28 cellular contexts compared by ENCODE assay signal in the genomic region with DNA sequence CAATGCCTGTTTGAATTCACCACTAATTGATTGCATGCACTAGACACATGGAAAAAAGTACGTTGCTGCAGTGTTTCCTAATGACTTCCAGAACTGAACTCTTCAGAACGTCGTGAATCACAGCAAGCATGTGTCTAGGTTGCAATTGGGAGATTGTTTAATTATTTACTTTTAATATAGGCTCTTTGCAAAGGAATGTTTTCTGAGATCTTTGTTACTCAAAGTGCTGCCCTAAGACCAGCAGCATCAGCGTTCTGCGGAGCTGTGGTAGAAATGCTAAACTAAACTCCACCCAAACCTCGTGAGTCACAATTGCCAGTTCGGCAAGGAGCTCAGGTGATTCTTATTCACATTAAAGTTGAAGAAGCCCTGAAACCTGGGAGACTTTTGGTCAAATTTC. TPM values are rescaled to one million over a fixed set of nuclear protein-coding genes. Genes with fewer than 3 reads are reported as not detected.
DNase-seq lines count a peak whose midpoint lies in the region; FAIRE-seq and TF ChIP-seq lines count a peak whose summit lies in the region.
"Had no signal": no experiment of that assay in that cellular context is flagged by ENCODE, and none has a peak within 500 bp of the region (broad histone marks: within the 10 kb centered on the region; RNA-seq: fewer than 3 reads in every experiment).

No MANE protein-coding gene starts in this region.

- H2BK5ac ChIP-seq in trophoblast cell (ENCODE audit: low read depth, low read length, poor library complexity): no peak overlapping the region

- no peak overlapping the region for H3K4me2 ChIP-seq in trophoblast cell (ENCODE audit: low read length)

- no peak overlapping the region for H4K8ac ChIP-seq in trophoblast cell (ENCODE audit: low read depth, low read length)

- no TSS peak for BruUV-seq in Calu3 (replicated peaks; lab: Mats Ljungman, UMichigan)

- no peaks in the 10 kb centered on the region for H3K4me1 ChIP-seq in trophoblast cell (ENCODE audit: control insufficient read depth in 1 of 2, insufficient read depth in 2 of 2, low read length in 2 of 2)
- H3K4me1 ChIP-seq: foreskin keratinocyte had no signal

- no peak for TF ChIP-seq CTCF in Calu3 (IDR thresholded peaks at IDR 0.05; ENCODE audit: unreplicated experiment)

- H4K91ac ChIP-seq in trophoblast cell (ENCODE audit: low read depth, low read length): no peak overlapping the region

- H3K4me3 ChIP-seq in trophoblast cell (ENCODE audit: low read depth, low read length): no peak overlapping the region

- peaks cover 5% of the 10 kb centered on the region for H3K36me3 Mint-ChIP-seq in Calu3 (ENCODE audit: insufficient read depth, unreplicated experiment)
- H3K36me3 Mint-ChIP-seq: activated CD8-positive, alpha-beta memory T cell treated with anti-CD3 and anti-CD28 coated beads, Interleukin-2, amount 10 ng/mL, durations not matched to agents 7 days and 5 days; activated naive CD4-positive, alpha-beta T cell treated with anti-CD3 and anti-CD28 coated beads, Interleukin-2, amount 50 U/mL, for 24 hours; memory B cell; naive B cell had no signal

- WGBS in trophoblast cell (ENCODE audit: extremely low coverage, insufficient coverage, insufficient read length): no CpG with 5 or more reads among the region's 7 CpGs

- intact Hi-C loops in Calu3 (cut with micrococcal nuclease; ENCODE audit: unreplicated experiment): loop anchor here (2.0 to 5.0 kb wide), 2 partner anchors 89 to 220 kb away; no protein-coding TSS in a partner anchor

- no peaks in the 10 kb centered on the region for H3K79me1 ChIP-seq in trophoblast cell (ENCODE audit: low read length)

- H2AK5ac ChIP-seq in trophoblast cell (ENCODE audit: low read length): no peak overlapping the region

- H2BK120ac ChIP-seq in trophoblast cell (ENCODE audit: insufficient read depth, low read length, poor library complexity): no peak overlapping the region

- H3K27me3 ChIP-seq in trophoblast cell (ENCODE audit: insufficient read depth, low read length): no peaks in the 10 kb centered on the region

- H3K4me3 Mint-ChIP-seq in Calu3 (ENCODE audit: low read depth, unreplicated experiment): peak overlapping the region; percentile 8
- H3K4me3 Mint-ChIP-seq: activated CD4-positive, alpha-beta T cell treated with anti-CD3 and anti-CD28 coated beads, Interleukin-2, amount 10 ng/mL, durations not matched to agents 24 days and 14 days; activated CD8-positive, alpha-beta memory T cell treated with anti-CD3 and anti-CD28 coated beads, Interleukin-2, amount 10 ng/mL, durations not matched to agents 7 days and 5 days; activated naive CD4-positive, alpha-beta T cell treated with anti-CD3 and anti-CD28 coated beads, Interleukin-2, amount 50 U/mL, for 24 hours; activated T-helper 1 cell treated with anti-CD3 and anti-CD28 coated beads, Interleukin-12 subunit alpha, Interleukin-12 subunit beta, Interleukin-2, Interleukin-4 antibody, amounts not matched to agents 30 ng/mL and 10 ng/mL and 1 ng/mL, durations not matched to agents 14 hours and 24 hours and 36 hours; memory B cell had no signal

- CTCF ChIA-PET in Calu3 (lab: Charles Lee): interaction anchor here (0.7 to 1.5 kb wide), 3 partner anchors 10 to 223 kb away, joined by 3 to 8 read pairs (median 3); no protein-coding TSS in a partner anchor

- H3K27ac ChIP-seq in trophoblast cell (ENCODE audit: low read depth, low read length) (no peak overlapping the region), caudate nucleus (ENCODE audit: low read depth, low read length) (no peak overlapping the region)
- H3K27ac ChIP-seq: foreskin keratinocyte had no signal

- H3K4ac ChIP-seq in trophoblast cell (ENCODE audit: low read depth, low read length): no peak overlapping the region

- no peak overlapping the region for H3K9ac ChIP-seq in trophoblast cell (ENCODE audit: low read length)

- peaks cover 45% of the 10 kb centered on the region for H3K4me1 Mint-ChIP-seq in Calu3 (ENCODE audit: low read depth, unreplicated experiment)
- H3K4me1 Mint-ChIP-seq: activated CD4-positive, alpha-beta T cell treated with anti-CD3 and anti-CD28 coated beads, Interleukin-2, amount 10 ng/mL, durations not matched to agents 24 days and 14 days; activated naive CD4-positive, alpha-beta T cell treated with anti-CD3 and anti-CD28 coated beads, Interleukin-2, amount 50 U/mL, for 24 hours; naive B cell had no signal

- H3K14ac ChIP-seq in trophoblast cell (ENCODE audit: low read length): no peak overlapping the region

- peak overlapping the region; percentile 83 for H3K27ac Mint-ChIP-seq in Calu3 (ENCODE audit: unreplicated experiment)
- H3K27ac Mint-ChIP-seq: activated CD4-positive, alpha-beta T cell treated with anti-CD3 and anti-CD28 coated beads, Interleukin-2, amount 10 ng/mL, durations not matched to agents 24 days and 14 days; activated CD8-positive, alpha-beta memory T cell treated with anti-CD3 and anti-CD28 coated beads, Interleukin-2, amount 10 ng/mL, durations not matched to agents 7 days and 5 days; activated naive CD4-positive, alpha-beta T cell treated with anti-CD3 and anti-CD28 coated beads, Interleukin-2, amount 50 U/mL, for 24 hours; activated T-helper 1 cell treated with anti-CD3 and anti-CD28 coated beads, Interleukin-12 subunit alpha, Interleukin-12 subunit beta, Interleukin-2, Interleukin-4 antibody, amounts not matched to agents 30 ng/mL and 10 ng/mL and 1 ng/mL, durations not matched to agents 14 hours and 24 hours and 36 hours; memory B cell; naive B cell had no signal

- H3K9me3 ChIP-seq in trophoblast cell (ENCODE audit: insufficient read depth, low read depth, low read length): no peaks in the 10 kb centered on the region

- H2BK12ac ChIP-seq in trophoblast cell (ENCODE audit: low read length): no peak overlapping the region

- no peaks in the 10 kb centered on the region for H3K27me3 Mint-ChIP-seq in Calu3 (ENCODE audit: unreplicated experiment)

- H3K79me2 ChIP-seq in trophoblast cell (ENCODE audit: control insufficient read depth, insufficient read depth, low read length, poor library complexity): no peaks in the 10 kb centered on the region

- H3K18ac ChIP-seq in trophoblast cell (ENCODE audit: low read length): no peak overlapping the region

- no peak overlapping the region for H2AFZ ChIP-seq in trophoblast cell (ENCODE audit: insufficient read depth, low read length, poor library complexity)

- no peak overlapping the region for H3K23ac ChIP-seq in trophoblast cell (ENCODE audit: low read length)

- H3K36me3 ChIP-seq in trophoblast cell (ENCODE audit: control insufficient read depth in 1 of 2, insufficient read depth in 2 of 2, low read length in 2 of 2): no peaks in the 10 kb centered on the region

- H4K12ac ChIP-seq in trophoblast cell (ENCODE audit: low read depth, low read length): no peak overlapping the region

- H3K9me3 Mint-ChIP-seq in Calu3 (ENCODE audit: low read depth, unreplicated experiment): peaks cover 3% of the 10 kb centered on the region
- H3K9me3 Mint-ChIP-seq: activated CD4-positive, alpha-beta T cell treated with anti-CD3 and anti-CD28 coated beads, Interleukin-2, amount 10 ng/mL, durations not matched to agents 24 days and 14 days; activated naive CD4-positive, alpha-beta T cell treated with anti-CD3 and anti-CD28 coated beads, Interleukin-2, amount 50 U/mL, for 24 hours; activated T-helper 1 cell treated with anti-CD3 and anti-CD28 coated beads, Interleukin-12 subunit alpha, Interleukin-12 subunit beta, Interleukin-2, Interleukin-4 antibody, amounts not matched to agents 30 ng/mL and 10 ng/mL and 1 ng/mL, durations not matched to agents 14 hours and 24 hours and 36 hours had no signal

- peak; percentile 89 for FAIRE-seq in RCC 7860 (lab: Jason Lieb, UNC)
- FAIRE-seq: colon had no signal

- DNase-seq in Calu3: peak; percentile 64
- DNase-seq in RCC 7860 (ENCODE audit: low spot score): peak; percentile 65
- DNase-seq in fibroblast of peridontal ligament (ENCODE audit: extremely low read depth): peak; percentile 50
- peak; percentile 48 to 73 for DNase-seq in trophoblast cell
- no peak for DNase-seq in SIG-M5 treated with dmso at 0.1 percent for 504 hours (lab: John Stamatoyannopoulos, UW; ENCODE audit: unreplicated experiment)
- no peak for DNase-seq in DMS153 (lab: John Stamatoyannopoulos, UW)
- no peak for DNase-seq in caudate nucleus (lab: John Stamatoyannopoulos, UW)
- DNase-seq in ureter (ENCODE audit: low spot score): no peak
- DNase-seq: activated CD4-positive, alpha-beta T cell treated with anti-CD3 and anti-CD28 coated beads, Interleukin-2, amount 10 ng/mL, durations not matched to agents 24 days and 14 days; activated CD8-positive, alpha-beta memory T cell treated with anti-CD3 and anti-CD28 coated beads, Interleukin-2, amount 10 ng/mL, durations not matched to agents 7 days and 5 days; AML-193; COR-L47; EL; foreskin keratinocyte; hippocampal formation; KBM-7; naive B cell; NCI-H1694; NCI-H2171 treated with DMSO at 0.1 percent for 48 hours; NCI-H526 treated with DMSO at 0.1 percent for 48 hours; SIG-M5; substantia nigra; T-helper 1 cell had no signal

RNA-seq across cellular contexts. Expression of gene CCDC68, which starts 52.8 kb away (rescaled TPM):
- 16.0 and 25.5 TPM in 2 replicates for total RNA-seq in Calu3 (2022)
- 3.6 and 5.0 TPM in 2 replicates for polyA plus RNA-seq in trophoblast cell (2013)
- total RNA-seq in ureter: 16.5 TPM
- total RNA-seq: activated CD4-positive, alpha-beta T cell treated with anti-CD3 and anti-CD28 coated beads, Interleukin-2, amount 10 ng/mL, durations not matched to agents 24 days and 14 days; activated CD8-positive, alpha-beta memory T cell treated with anti-CD3 and anti-CD28 coated beads, Interleukin-2, amount 10 ng/mL, durations not matched to agents 7 days and 5 days; activated T-helper 1 cell treated with anti-CD3 and anti-CD28 coated beads, Interleukin-12 subunit alpha, Interleukin-12 subunit beta, Interleukin-2, Interleukin-4 antibody, amounts not matched to agents 30 ng/mL and 10 ng/mL and 1 ng/mL, durations not matched to agents 14 hours and 24 hours and 36 hours; osteocyte had no signal

Comparison
In these comparisons a context has a peak if more than half of its experiments do, and no peak if none do; other contexts are left out.
1. DNase-seq: peak in Calu3 (single experiment), RCC 7860 (single experiment), fibroblast of peridontal ligament (single experiment) and trophoblast cell (2 of 2); none in SIG-M5 treated with dmso at 0.1 percent for 504 hours (single experiment), DMS153 (single experiment), caudate nucleus (0 of 61) and ureter (single experiment).